Comparison of ENCODE assay signal across 21 cellular contexts in genomic region chr1:181122227-181122626, GRCh38.
"Had no signal": no experiment of that assay in that cellular context is flagged by ENCODE, and none has a peak within 500 bp of the region (broad histone marks: within the 10 kb centered on the region; RNA-seq: fewer than 3 reads in every experiment).

No MANE protein-coding gene starts in this region.

- H3K27ac ChIP-seq: gastroesophageal sphincter, heart right ventricle, neutrophil, right atrium auricular region had no signal

- H3K4me3 Mint-ChIP-seq: activated CD4-positive, alpha-beta T cell treated with anti-CD3 and anti-CD28 coated beads, Interleukin-2, amount 10 ng/mL, durations not matched to agents 24 days and 14 days; activated CD8-positive, alpha-beta T cell treated with anti-CD3 and anti-CD28 coated beads, Interleukin-2, amount 10 ng/mL, durations not matched to agents 7 days and 5 days; activated naive CD8-positive, alpha-beta T cell treated with anti-CD3 and anti-CD28 coated beads for 36 hours; brain; naive thymus-derived CD8-positive, alpha-beta T cell had no signal

- ATAC-seq: activated CD8-positive, alpha-beta T cell treated with anti-CD3 and anti-CD28 coated beads, Interleukin-2, amount 10 ng/mL, durations not matched to agents 7 days and 5 days; gastroesophageal sphincter; mucosa of descending colon; naive thymus-derived CD8-positive, alpha-beta T cell had no signal

- H3K36me3 Mint-ChIP-seq: activated naive CD8-positive, alpha-beta T cell treated with anti-CD3 and anti-CD28 coated beads for 36 hours; brain; naive thymus-derived CD8-positive, alpha-beta T cell had no signal

- H3K4me3 ChIP-seq: gastroesophageal sphincter, heart right ventricle, mucosa of descending colon, right atrium auricular region, skin epidermis had no signal

- H3K27me3 Mint-ChIP-seq: activated naive CD8-positive, alpha-beta T cell treated with anti-CD3 and anti-CD28 coated beads for 36 hours had no signal

- H3K36me3 ChIP-seq: gastroesophageal sphincter, heart right ventricle, neutrophil, right atrium auricular region had no signal

- H3K27ac Mint-ChIP-seq: activated CD4-positive, alpha-beta T cell treated with anti-CD3 and anti-CD28 coated beads, Interleukin-2, amount 10 ng/mL, durations not matched to agents 24 days and 14 days; activated CD8-positive, alpha-beta T cell treated with anti-CD3 and anti-CD28 coated beads, Interleukin-2, amount 10 ng/mL, durations not matched to agents 7 days and 5 days; activated naive CD8-positive, alpha-beta T cell treated with anti-CD3 and anti-CD28 coated beads for 36 hours had no signal

- DNase-seq: activated CD4-positive, alpha-beta T cell treated with anti-CD3 and anti-CD28 coated beads, Interleukin-2, amount 10 ng/mL, durations not matched to agents 24 days and 14 days; activated CD4-positive, CD25-positive, alpha-beta regulatory T cell; activated CD8-positive, alpha-beta memory T cell treated with anti-CD3 and anti-CD28 coated beads, Interleukin-2, amount 50 U/mL, for 4 hours; activated CD8-positive, alpha-beta T cell treated with anti-CD3 and anti-CD28 coated beads, Interleukin-2, amount 10 ng/mL, durations not matched to agents 7 days and 5 days; activated gamma-delta T cell; activated naive CD8-positive, alpha-beta T cell treated with anti-CD3 and anti-CD28 coated beads for 36 hours; activated T-cell treated with anti-CD3 and anti-CD28 coated beads, Interleukin-2, amount 50 U/mL, for 48 hours; central memory CD4-positive, alpha-beta T cell; cortex of kidney; effector memory CD4-positive, alpha-beta T cell; heart right ventricle; mucosa of descending colon; naive thymus-derived CD8-positive, alpha-beta T cell; stimulated activated CD4-positive, alpha-beta T cell treated with anti-CD3 and anti-CD28 coated beads, Interleukin-4, amount 100 ng/mL, for 24 hours; stimulated activated naive CD4-positive, alpha-beta T cell treated with Interleukin-2 at 50 U/mL for 16 hours; trophoblast cell had no signal

- H3K9me3 Mint-ChIP-seq: activated CD4-positive, alpha-beta T cell treated with anti-CD3 and anti-CD28 coated beads, Interleukin-2, amount 10 ng/mL, durations not matched to agents 24 days and 14 days; activated naive CD8-positive, alpha-beta T cell treated with anti-CD3 and anti-CD28 coated beads for 36 hours; naive thymus-derived CD8-positive, alpha-beta T cell had no signal

- H3K9me3 ChIP-seq: gastroesophageal sphincter, heart right ventricle, mucosa of descending colon, neutrophil, right atrium auricular region had no signal

- H3K27me3 ChIP-seq: gastroesophageal sphincter, heart right ventricle, neutrophil, right atrium auricular region had no signal
